ENCODE assay signal across 32 cellular contexts in genomic region chr3:144003051-144003450, GRCh38.
"Had no signal": no experiment of that assay in that cellular context is flagged by ENCODE, and none has a peak within 500 bp of the region (broad histone marks: within the 10 kb centered on the region; RNA-seq: fewer than 3 reads in every experiment).

No MANE protein-coding gene starts in this region.

- H3K27ac Mint-ChIP-seq: activated CD4-positive, alpha-beta memory T cell treated with anti-CD3 and anti-CD28 coated beads, Interleukin-2, amount 10 ng/mL, durations not matched to agents 7 days and 5 days; activated CD4-positive, alpha-beta T cell treated with anti-CD3 and anti-CD28 coated beads, Interleukin-2, amount 10 ng/mL, durations not matched to agents 7 days and 5 days; activated naive CD4-positive, alpha-beta T cell treated with anti-CD3 and anti-CD28 coated beads, Interleukin-2, amount 50 U/mL, for 24 hours; activated naive CD8-positive, alpha-beta T cell treated with anti-CD3 and anti-CD28 coated beads for 36 hours; activated naive CD8-positive, alpha-beta T cell treated with anti-CD3 and anti-CD28 coated beads, Interleukin-2, amount 50 U/mL, for 24 hours; activated T-cell treated with anti-CD3 and anti-CD28 coated beads, Interleukin-2, amount 50 U/mL, for 24 hours; activated T-cell treated with anti-CD3 and anti-CD28 coated beads, Interleukin-2, amount 50 U/mL, for 72 hours; effector memory CD8-positive, alpha-beta T cell; T-helper 17 cell; T-helper 2 cell treated with Interferon-gamma antibody and Interleukin-4, amounts not matched to agents 5 μg/mL and 100 μg/mL, for 36 hours had no signal

- DNase-seq: activated CD4-positive, alpha-beta memory T cell treated with anti-CD3 and anti-CD28 coated beads, Interleukin-2, amount 10 ng/mL, durations not matched to agents 7 days and 5 days; activated CD4-positive, alpha-beta T cell treated with anti-CD3 and anti-CD28 coated beads for 4 hours; activated CD4-positive, alpha-beta T cell treated with anti-CD3 and anti-CD28 coated beads, Interleukin-2, amount 10 ng/mL, durations not matched to agents 7 days and 5 days; activated CD4-positive, alpha-beta T cell treated with anti-CD3 and anti-CD28 coated beads, Interleukin-2, amount 50 U/mL, for 4 hours; activated CD4-positive, CD25-positive, alpha-beta regulatory T cell; activated CD4-positive, CD25-positive, alpha-beta regulatory T cell treated with anti-CD3 and anti-CD28 coated beads, Interleukin-2, amount 50 U/mL, for 72 hours; activated CD8-positive, alpha-beta memory T cell treated with anti-CD3 and anti-CD28 coated beads, Interleukin-2, amount 50 U/mL, for 48 hours; activated gamma-delta T cell treated with Interleukin-2 at 50 U/mL for 16 hours; activated naive CD4-positive, alpha-beta T cell treated with Interleukin-2 at 50 U/mL for 16 hours; activated naive CD8-positive, alpha-beta T cell treated with anti-CD3 and anti-CD28 coated beads for 36 hours; activated naive CD8-positive, alpha-beta T cell treated with anti-CD3 and anti-CD28 coated beads, Interleukin-2, amount 50 U/mL, for 24 hours; activated T-cell treated with anti-CD3 and anti-CD28 coated beads for 4 hours; activated T-cell treated with anti-CD3 and anti-CD28 coated beads, Interleukin-2, amount 50 U/mL, for 24 hours; activated T-cell treated with anti-CD3 and anti-CD28 coated beads, Interleukin-2, amount 50 U/mL, for 72 hours; adrenal gland; amygdala; aorta; body of pancreas; caudate nucleus; cortex of kidney; dermis blood vessel endothelial cell; effector CD4-positive, alpha-beta T cell; effector memory CD8-positive, alpha-beta T cell; erythroblast; foreskin keratinocyte; gastrocnemius medialis; T-helper 1 cell; T-helper 17 cell; T1000 had no signal

- ATAC-seq: activated naive CD8-positive, alpha-beta T cell treated with anti-CD3 and anti-CD28 coated beads, Interleukin-2, amount 50 U/mL, for 24 hours; activated T-cell treated with anti-CD3 and anti-CD28 coated beads, Interleukin-2, amount 50 U/mL, for 72 hours; body of pancreas; effector memory CD8-positive, alpha-beta T cell; foreskin keratinocyte; gastrocnemius medialis; T-helper 17 cell had no signal

- H3K27me3 Mint-ChIP-seq: activated CD4-positive, alpha-beta memory T cell treated with anti-CD3 and anti-CD28 coated beads, Interleukin-2, amount 10 ng/mL, durations not matched to agents 7 days and 5 days; activated CD4-positive, alpha-beta T cell treated with anti-CD3 and anti-CD28 coated beads, Interleukin-2, amount 10 ng/mL, durations not matched to agents 7 days and 5 days; activated naive CD4-positive, alpha-beta T cell treated with anti-CD3 and anti-CD28 coated beads, Interleukin-2, amount 50 U/mL, for 24 hours; activated naive CD8-positive, alpha-beta T cell treated with anti-CD3 and anti-CD28 coated beads for 36 hours; activated naive CD8-positive, alpha-beta T cell treated with anti-CD3 and anti-CD28 coated beads, Interleukin-2, amount 50 U/mL, for 24 hours; activated T-cell treated with anti-CD3 and anti-CD28 coated beads, Interleukin-2, amount 50 U/mL, for 24 hours; effector memory CD8-positive, alpha-beta T cell; T-helper 17 cell had no signal

- H3K36me3 Mint-ChIP-seq: activated naive CD4-positive, alpha-beta T cell treated with anti-CD3 and anti-CD28 coated beads, Interleukin-2, amount 50 U/mL, for 24 hours had no signal

- H3K9me3 ChIP-seq: adrenal gland, body of pancreas, esophagus muscularis mucosa, gastrocnemius medialis had no signal

- H3K4me1 Mint-ChIP-seq: activated CD4-positive, alpha-beta memory T cell treated with anti-CD3 and anti-CD28 coated beads, Interleukin-2, amount 10 ng/mL, durations not matched to agents 7 days and 5 days; activated CD4-positive, alpha-beta T cell treated with anti-CD3 and anti-CD28 coated beads, Interleukin-2, amount 10 ng/mL, durations not matched to agents 7 days and 5 days; activated naive CD4-positive, alpha-beta T cell treated with anti-CD3 and anti-CD28 coated beads, Interleukin-2, amount 50 U/mL, for 24 hours; activated naive CD8-positive, alpha-beta T cell treated with anti-CD3 and anti-CD28 coated beads for 36 hours had no signal

- H3K4me1 ChIP-seq: adrenal gland, body of pancreas, esophagus muscularis mucosa, foreskin keratinocyte, gastrocnemius medialis had no signal

- H3K4me3 ChIP-seq: adrenal gland, body of pancreas, esophagus muscularis mucosa, gastrocnemius medialis had no signal

- H3K36me3 ChIP-seq: adrenal gland, esophagus muscularis mucosa, gastrocnemius medialis had no signal

- H3K4me3 Mint-ChIP-seq: activated CD4-positive, alpha-beta memory T cell treated with anti-CD3 and anti-CD28 coated beads, Interleukin-2, amount 10 ng/mL, durations not matched to agents 7 days and 5 days; activated CD4-positive, alpha-beta T cell treated with anti-CD3 and anti-CD28 coated beads, Interleukin-2, amount 10 ng/mL, durations not matched to agents 7 days and 5 days; activated naive CD4-positive, alpha-beta T cell treated with anti-CD3 and anti-CD28 coated beads, Interleukin-2, amount 50 U/mL, for 24 hours; activated naive CD8-positive, alpha-beta T cell treated with anti-CD3 and anti-CD28 coated beads for 36 hours; activated naive CD8-positive, alpha-beta T cell treated with anti-CD3 and anti-CD28 coated beads, Interleukin-2, amount 50 U/mL, for 24 hours; activated T-cell treated with anti-CD3 and anti-CD28 coated beads, Interleukin-2, amount 50 U/mL, for 24 hours; activated T-cell treated with anti-CD3 and anti-CD28 coated beads, Interleukin-2, amount 50 U/mL, for 72 hours; effector memory CD8-positive, alpha-beta T cell; T-helper 17 cell; T-helper 2 cell treated with Interferon-gamma antibody and Interleukin-4, amounts not matched to agents 5 μg/mL and 100 μg/mL, for 36 hours had no signal

- H3K9me3 Mint-ChIP-seq: activated CD4-positive, alpha-beta memory T cell treated with anti-CD3 and anti-CD28 coated beads, Interleukin-2, amount 10 ng/mL, durations not matched to agents 7 days and 5 days; activated CD4-positive, alpha-beta T cell treated with anti-CD3 and anti-CD28 coated beads, Interleukin-2, amount 10 ng/mL, durations not matched to agents 7 days and 5 days; activated naive CD4-positive, alpha-beta T cell treated with anti-CD3 and anti-CD28 coated beads, Interleukin-2, amount 50 U/mL, for 24 hours; activated naive CD8-positive, alpha-beta T cell treated with anti-CD3 and anti-CD28 coated beads for 36 hours; activated naive CD8-positive, alpha-beta T cell treated with anti-CD3 and anti-CD28 coated beads, Interleukin-2, amount 50 U/mL, for 24 hours; activated T-cell treated with anti-CD3 and anti-CD28 coated beads, Interleukin-2, amount 50 U/mL, for 24 hours; activated T-cell treated with anti-CD3 and anti-CD28 coated beads, Interleukin-2, amount 50 U/mL, for 72 hours; effector memory CD8-positive, alpha-beta T cell; T-helper 2 cell treated with Interferon-gamma antibody and Interleukin-4, amounts not matched to agents 5 μg/mL and 100 μg/mL, for 36 hours had no signal
